ENCODE assay signal across 8 cellular contexts in the genomic region with DNA sequence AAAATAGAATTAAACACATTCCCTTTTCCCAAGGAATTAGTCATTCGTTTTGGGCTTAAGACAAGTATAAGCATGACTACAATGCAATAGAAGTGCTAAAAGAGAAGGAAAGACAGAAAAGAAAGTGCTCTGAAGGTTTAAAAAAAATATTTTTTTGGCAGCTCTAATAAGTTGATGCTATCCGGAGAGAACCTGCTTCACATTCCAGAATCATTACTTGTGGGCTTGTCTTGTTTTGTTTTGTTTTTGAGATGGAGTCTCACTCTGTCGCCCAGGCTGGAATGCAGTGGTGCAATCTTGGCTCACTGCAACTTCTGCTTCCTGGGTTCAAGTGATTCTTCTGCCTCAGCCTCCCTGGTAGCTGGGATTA. TPM values are rescaled to one million over a fixed set of nuclear protein-coding genes. Genes with fewer than 3 reads are reported as not detected.
DNase-seq lines count a peak whose midpoint lies in the region; ATAC-seq and TF ChIP-seq lines count a peak whose summit lies in the region.
"Not testable (repeated sequence)": the region's sequence is repeated elsewhere in the genome, so short reads cannot be mapped to it uniquely, and the experiment has no call there.

No MANE protein-coding gene starts in this region.

- not testable (repeated sequence) for H2AFZ ChIP-seq in OCI-LY7 (ENCODE audit: low read length)

- H3K9me3 ChIP-seq in OCI-LY7 (ENCODE audit: low read length), result not testable (repeated sequence)

- H3K79me2 ChIP-seq in OCI-LY7 (ENCODE audit: insufficient read depth, low read depth, low read length), result peaks cover 22% of the 10 kb centered on the region

- intact Hi-C loops in OCI-LY7 (cut with micrococcal nuclease; ENCODE audit: unreplicated experiment), result not testable (repeated sequence)

- not testable (repeated sequence) for H3K4me3 ChIP-seq in OCI-LY7 (ENCODE audit: low read depth, low read length, poor library complexity, severe bottlenecking)
- H3K4me3 ChIP-seq in skin epidermis, result peak overlapping the region in 3 of 7 experiments; percentile 77 to 98 (median 89)

- peaks cover 15% of the 10 kb centered on the region for H3K4me1 ChIP-seq in OCI-LY7 (ENCODE audit: insufficient read depth, low read length, poor library complexity, severe bottlenecking)

- peak; percentile 85 for DNase-seq in AG08395 (ENCODE audit: low spot score)
- DNase-seq in ELF-1 (ENCODE audit: low read depth, low spot score), result peak; percentile 6
- DNase-seq in OCI-LY7 (ENCODE audit: low spot score); activated CD8-positive, alpha-beta T cell treated with anti-CD3 and anti-CD28 coated beads, Interleukin-2, amount 10 ng/mL, durations not matched to agents 7 days and 5 days; mesothelial cell of epicardium (ENCODE audit: low spot score in 2 of 2, unreplicated experiment in 2 of 2): not testable (repeated sequence)
- DNase-seq in fibroblast of gingiva (ENCODE audit: low read depth), result peak; percentile 83

- CTCF ChIA-PET in OCI-LY7 (lab: Charles Lee; ENCODE audit: unreplicated experiment), result not testable (repeated sequence)
- CTCF ChIA-PET in activated CD8-positive, alpha-beta T cell treated with anti-CD3 and anti-CD28 coated beads, Interleukin-2, amount 10 ng/mL, durations not matched to agents 7 days and 5 days (lab: Charles Lee), result interaction anchor here (1.2 to 2.0 kb wide), 2 partner anchors 15 to 282 kb away, joined by 4 to 5 read pairs; no protein-coding TSS in a partner anchor

- not testable (repeated sequence) for H3K9me2 ChIP-seq in OCI-LY7 (ENCODE audit: insufficient read depth, low read length)

- not testable (repeated sequence) for H3K27ac ChIP-seq in OCI-LY7 (ENCODE audit: low read depth, low read length, poor library complexity, severe bottlenecking)
- peak overlapping the region in 15 of 21 experiments; percentile 13 to 98 (median 94) for H3K27ac ChIP-seq in skin epidermis

- TF ChIP-seq CTCF in OCI-LY7 (conservative IDR thresholded peaks at IDR 0.05; ENCODE audit: low read length); brain (conservative IDR thresholded peaks at IDR 0.05); mesothelial cell of epicardium (IDR thresholded peaks at IDR 0.05; ENCODE audit: unreplicated experiment): not testable (repeated sequence)

- peaks cover 19% of the 10 kb centered on the region for H3K4me1 Mint-ChIP-seq in activated CD8-positive, alpha-beta T cell treated with anti-CD3 and anti-CD28 coated beads, Interleukin-2, amount 10 ng/mL, durations not matched to agents 7 days and 5 days (ENCODE audit: low read depth)
- H3K4me1 Mint-ChIP-seq in brain (peaks cover 37% of the 10 kb centered on the region), mesothelial cell of epicardium (peaks cover 19% of the 10 kb centered on the region)

- H3K4me3 Mint-ChIP-seq in activated CD8-positive, alpha-beta T cell treated with anti-CD3 and anti-CD28 coated beads, Interleukin-2, amount 10 ng/mL, durations not matched to agents 7 days and 5 days, result peak overlapping the region; percentile 87
- H3K4me3 Mint-ChIP-seq in brain (peak overlapping the region; percentile 91 to 98 (median 93)), mesothelial cell of epicardium (peak overlapping the region; percentile 84)

- H3K36me3 Mint-ChIP-seq in activated CD8-positive, alpha-beta T cell treated with anti-CD3 and anti-CD28 coated beads, Interleukin-2, amount 10 ng/mL, durations not matched to agents 7 days and 5 days (ENCODE audit: low read depth), result peaks cover 31% of the 10 kb centered on the region
- H3K36me3 Mint-ChIP-seq in brain, result peaks cover 10% of the 10 kb centered on the region
- not testable (repeated sequence) for H3K36me3 Mint-ChIP-seq in mesothelial cell of epicardium

- ATAC-seq in activated CD8-positive, alpha-beta T cell treated with anti-CD3 and anti-CD28 coated beads, Interleukin-2, amount 10 ng/mL, durations not matched to agents 7 days and 5 days, result not testable (repeated sequence)

- not testable (repeated sequence) for H3K27me3 Mint-ChIP-seq in activated CD8-positive, alpha-beta T cell treated with anti-CD3 and anti-CD28 coated beads, Interleukin-2, amount 10 ng/mL, durations not matched to agents 7 days and 5 days (ENCODE audit: low read depth); brain; mesothelial cell of epicardium (ENCODE audit: low read depth)

- peaks cover 34% of the 10 kb centered on the region for H3K36me3 ChIP-seq in OCI-LY7 (ENCODE audit: insufficient read depth, low read length)

- POLR2A ChIA-PET in OCI-LY7 (lab: Charles Lee); activated CD8-positive, alpha-beta T cell treated with anti-CD3 and anti-CD28 coated beads, Interleukin-2, amount 10 ng/mL, durations not matched to agents 7 days and 5 days (lab: Charles Lee): not testable (repeated sequence)

- not testable (repeated sequence) for H3K27ac Mint-ChIP-seq in activated CD8-positive, alpha-beta T cell treated with anti-CD3 and anti-CD28 coated beads, Interleukin-2, amount 10 ng/mL, durations not matched to agents 7 days and 5 days
- H3K27ac Mint-ChIP-seq in brain (peak overlapping the region in 4 of 5 experiments; percentile 13 to 73 (median 53)), mesothelial cell of epicardium (peak overlapping the region; percentile 91)

- not testable (repeated sequence) for H3K4me2 ChIP-seq in OCI-LY7 (ENCODE audit: low read length)

- TSS peak; percentile 47 for BruUV-seq in OCI-LY7 (replicated peaks; lab: Mats Ljungman, UMichigan)

- H4K20me1 ChIP-seq in OCI-LY7 (ENCODE audit: insufficient read depth, low read length), result not testable (repeated sequence)

- not testable (repeated sequence) for H3K9me3 Mint-ChIP-seq in activated CD8-positive, alpha-beta T cell treated with anti-CD3 and anti-CD28 coated beads, Interleukin-2, amount 10 ng/mL, durations not matched to agents 7 days and 5 days (ENCODE audit: insufficient read depth); brain; mesothelial cell of epicardium

RNA-seq across cellular contexts. Expression of a gene that starts 1.9 kb away (rescaled TPM):
- 5.4 and 7.6 TPM in 2 replicates for total RNA-seq in OCI-LY7 (2014; rRNA removed; shearing (Covaris generic))
- total RNA-seq in OCI-LY7 (2022) (14.8 and 16.4 TPM in 2 replicates), mesothelial cell of epicardium (8.6 to 10.0 TPM (median 9.7 TPM) in 3 replicates)
- 10 to 100 TPM; 15.9 to 20.0 TPM for total RNA-seq in activated CD8-positive, alpha-beta T cell treated with anti-CD3 and anti-CD28 coated beads, Interleukin-2, amount 10 ng/mL, durations not matched to agents 7 days and 5 days
- 1.4 TPM for polyA plus RNA-seq in brain (ENCODE audit: insufficient read depth, low read depth, low replicate concordance)
